Comparison of ENCODE assay signal across 2 cellular contexts in genomic region chr15:51864408-51865056, GRCh38.
TF ChIP-seq lines count a peak whose summit lies in the region.

No MANE protein-coding gene starts in this region.

TF ChIP-seq in GM23338, 12 proteins besides CTCF, POLR2A, EP300 and RAD21:
- no peak for TF ChIP-seq EZH2phosphoT487 (IDR thresholded peaks at IDR 0.05; ENCODE audit: unreplicated experiment)
TF ChIP-seq in GM23338: peak in this region for 0.

TF ChIP-seq in H1, 55 proteins besides CTCF, POLR2A, EP300 and RAD21:
- TF ChIP-seq JUND (IDR thresholded peaks at IDR 0.05; ENCODE audit: low read length) (no peak), SIN3A (conservative IDR thresholded peaks at IDR 0.05 in 1 of 2, IDR thresholded peaks at IDR 0.05 in 1 of 2; ENCODE audit: low read depth in 1 of 2, low read length in 2 of 2) (no peak), ASH2L (IDR thresholded peaks at IDR 0.05; ENCODE audit: low read length) (peak; percentile 71), FOSL1 (IDR thresholded peaks at IDR 0.05; ENCODE audit: insufficient read depth, low read depth, low read length) (no peak), SRF (IDR thresholded peaks at IDR 0.05; ENCODE audit: low read depth, low read length) (no peak), RXRA (IDR thresholded peaks at IDR 0.05; ENCODE audit: insufficient read depth, low read depth, low read length) (no peak), CHD1 (IDR thresholded peaks at IDR 0.05; ENCODE audit: low read depth, low read length) (no peak), SP1 (IDR thresholded peaks at IDR 0.05; ENCODE audit: low read depth, low read length) (0 out of 2 replicates have a peak, but pooled peaks have one; percentile 42), CEBPB (IDR thresholded peaks at IDR 0.05; ENCODE audit: low read depth, low read length) (no peak)
- TF ChIP-seq, protein P1, sequence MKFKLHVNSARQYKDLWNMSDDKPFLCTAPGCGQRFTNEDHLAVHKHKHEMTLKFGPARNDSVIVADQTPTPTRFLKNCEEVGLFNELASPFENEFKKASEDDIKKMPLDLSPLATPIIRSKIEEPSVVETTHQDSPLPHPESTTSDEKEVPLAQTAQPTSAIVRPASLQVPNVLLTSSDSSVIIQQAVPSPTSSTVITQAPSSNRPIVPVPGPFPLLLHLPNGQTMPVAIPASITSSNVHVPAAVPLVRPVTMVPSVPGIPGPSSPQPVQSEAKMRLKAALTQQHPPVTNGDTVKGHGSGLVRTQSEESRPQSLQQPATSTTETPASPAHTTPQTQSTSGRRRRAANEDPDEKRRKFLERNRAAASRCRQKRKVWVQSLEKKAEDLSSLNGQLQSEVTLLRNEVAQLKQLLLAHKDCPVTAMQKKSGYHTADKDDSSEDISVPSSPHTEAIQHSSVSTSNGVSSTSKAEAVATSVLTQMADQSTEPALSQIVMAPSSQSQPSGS (IDR thresholded peaks at IDR 0.05; ENCODE audit: low read length), result no peak
- TF ChIP-seq, protein P2, sequence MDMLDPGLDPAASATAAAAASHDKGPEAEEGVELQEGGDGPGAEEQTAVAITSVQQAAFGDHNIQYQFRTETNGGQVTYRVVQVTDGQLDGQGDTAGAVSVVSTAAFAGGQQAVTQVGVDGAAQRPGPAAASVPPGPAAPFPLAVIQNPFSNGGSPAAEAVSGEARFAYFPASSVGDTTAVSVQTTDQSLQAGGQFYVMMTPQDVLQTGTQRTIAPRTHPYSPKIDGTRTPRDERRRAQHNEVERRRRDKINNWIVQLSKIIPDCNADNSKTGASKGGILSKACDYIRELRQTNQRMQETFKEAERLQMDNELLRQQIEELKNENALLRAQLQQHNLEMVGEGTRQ (IDR thresholded peaks at IDR 0.05; ENCODE audit: low read length), result no peak
